ENCODE assay signal across 8 cellular contexts in genomic region chr11:35138949-35139881, GRCh38. TPM values are rescaled to one million over a fixed set of nuclear protein-coding genes. Genes with fewer than 3 reads are reported as not detected.
DNase-seq lines count a peak whose midpoint lies in the region; ATAC-seq and TF ChIP-seq lines count a peak whose summit lies in the region.

Gene CD44, plus strand, starts transcription at chr11:35139171. Its CDS starts 133 bp downstream, at chr11:35139304.

- POLR2A ChIA-PET in activated B cell treated with CpG ODN at 0.5 μM for 24 hours (lab: Charles Lee) = interaction anchor here (0.7 to 6.8 kb wide), 35 partner anchors 11 to 1034 kb away, joined by 3 to 222 read pairs (median 9); partner anchors contain the start of gene NAT10

- peak within 1 kb of the TSS; percentile 97 for H3K4me3 Mint-ChIP-seq in activated B cell treated with CpG ODN at 0.5 μM for 24 hours

- peaks cover 57% of the 10 kb centered on the region for H3K4me1 Mint-ChIP-seq in activated B cell treated with CpG ODN at 0.5 μM for 24 hours

- ATAC-seq in GM19452 (IDR thresholded peaks at IDR 0.05; ENCODE audit: unreplicated experiment) (peak; percentile 32), activated B cell treated with CpG ODN at 0.5 μM for 24 hours (ENCODE audit: low read depth) (peak; percentile 79)

- no peak for TF ChIP-seq CTCF in activated B cell treated with CpG ODN at 0.5 μM for 24 hours (IDR thresholded peaks at IDR 0.05)
- TF ChIP-seq CTCF in cardiac fibroblast (IDR thresholded peaks at IDR 0.05; ENCODE audit: low read depth, low read length) = no peak

- peaks cover 50% of the 10 kb centered on the region for H3K36me3 Mint-ChIP-seq in activated B cell treated with CpG ODN at 0.5 μM for 24 hours (ENCODE audit: low read depth)

- intact Hi-C loops in activated B cell treated with CpG ODN at 0.5 μM for 24 hours (cut with micrococcal nuclease) = loop anchor here (1.0 to 2.0 kb wide), 7 partner anchors 8 to 99 kb away; no protein-coding TSS in a partner anchor

- DNase-seq in CD1c-positive myeloid dendritic cell (ENCODE audit: extremely low spot score) = peak; percentile 91
- DNase-seq in KG1 (lab: John Stamatoyannopoulos, UW) = peak; percentile 70
- peak; percentile 68 for DNase-seq in activated B cell treated with CpG ODN at 0.5 μM for 24 hours
- DNase-seq in cardiac fibroblast (ENCODE audit: low read depth in 2 of 2) = peak; percentile 85 to 91
- peak; percentile 37 for DNase-seq in kidney glomerular epithelial cell (lab: John Stamatoyannopoulos, UW)
- DNase-seq in stimulated activated CD4-positive, alpha-beta T cell treated with anti-CD3 and anti-CD28 coated beads, Interleukin-1b, Interleukin-23, amount 100 ng/mL, for 4 hours (ENCODE audit: low read depth in 2 of 2) = peak; percentile 67 to 76
- DNase-seq in NCI-H524 treated with DMSO at 0.1 percent for 48 hours (lab: John Stamatoyannopoulos, UW) = no peak

- peak within 1 kb of the TSS; percentile 85 to 94 for H3K4me3 ChIP-seq in cardiac fibroblast (replicated peaks in 1 of 2; ENCODE audit: low read depth in 2 of 2, low read length in 2 of 2)

- H3K27ac Mint-ChIP-seq in activated B cell treated with CpG ODN at 0.5 μM for 24 hours = peak within 1 kb of the TSS; percentile 98

- CTCF ChIA-PET in activated B cell treated with CpG ODN at 0.5 μM for 24 hours (lab: Charles Lee) = interaction anchor here (0.9 to 3.9 kb wide), 4 partner anchors 61 to 141 kb away, joined by 3 to 18 read pairs (median 12); no protein-coding TSS in a partner anchor

- H3K9me3 Mint-ChIP-seq in activated B cell treated with CpG ODN at 0.5 μM for 24 hours = no peaks in the 10 kb centered on the region

- H3K27me3 Mint-ChIP-seq in activated B cell treated with CpG ODN at 0.5 μM for 24 hours = no peaks in the 10 kb centered on the region

RNA-seq across cellular contexts. Expression of gene CD44, which starts in this region (rescaled TPM):
- total RNA-seq in activated B cell treated with CpG ODN at 0.5 μM for 24 hours = 1,441 and 1,546 TPM in 2 replicates
